ENCODE assay signal across 8 cellular contexts in genomic region chr19:2327773-2328400, GRCh38. TPM values are rescaled to one million over a fixed set of nuclear protein-coding genes. Genes with fewer than 3 reads are reported as not detected.
DNase-seq lines count a peak whose midpoint lies in the region; ATAC-seq, FAIRE-seq and TF ChIP-seq lines count a peak whose summit lies in the region.

No MANE protein-coding gene starts in this region.

- intact Hi-C loops in Calu3 (cut with micrococcal nuclease; ENCODE audit: unreplicated experiment): no loop called here
- intact Hi-C loops in head of caudate nucleus (cut with DNase I): loop anchor here (5.0 kb wide), 1 partner anchor 176 kb away; the partner anchor contains the start of gene AP3D1

- peak; percentile 84 for FAIRE-seq in RCC 7860 (lab: Jason Lieb, UNC)

- ATAC-seq in HG03280 (IDR thresholded peaks at IDR 0.05; ENCODE audit: unreplicated experiment) (peak; percentile 40), GM19324 (IDR thresholded peaks at IDR 0.05; ENCODE audit: low FRiP score, unreplicated experiment) (no peak)

- H3K4me3 Mint-ChIP-seq in Calu3 (ENCODE audit: low read depth, unreplicated experiment): peak overlapping the region; percentile 83
- peak overlapping the region; percentile 100 for H3K4me3 Mint-ChIP-seq in progenitor cell of endocrine pancreas (ENCODE audit: low read depth)

- TF ChIP-seq CTCF in Calu3 (IDR thresholded peaks at IDR 0.05; ENCODE audit: unreplicated experiment) (no peak), progenitor cell of endocrine pancreas (IDR thresholded peaks at IDR 0.05; ENCODE audit: unreplicated experiment) (no peak)

- H3K9me3 Mint-ChIP-seq in Calu3 (ENCODE audit: low read depth, unreplicated experiment) (no peaks in the 10 kb centered on the region), progenitor cell of endocrine pancreas (ENCODE audit: low read depth) (no peaks in the 10 kb centered on the region)

- CTCF ChIA-PET in Calu3 (lab: Charles Lee): no interaction called here

- H3K36me3 Mint-ChIP-seq in Calu3 (ENCODE audit: insufficient read depth, unreplicated experiment) (peaks cover 56% of the 10 kb centered on the region), progenitor cell of endocrine pancreas (ENCODE audit: insufficient read depth) (no peaks in the 10 kb centered on the region)

- H3K4me1 Mint-ChIP-seq in Calu3 (ENCODE audit: low read depth, unreplicated experiment) (peaks cover 19% of the 10 kb centered on the region), progenitor cell of endocrine pancreas (ENCODE audit: low read depth) (peaks cover 28% of the 10 kb centered on the region)

- H3K27me3 Mint-ChIP-seq in Calu3 (ENCODE audit: unreplicated experiment) (no peaks in the 10 kb centered on the region), progenitor cell of endocrine pancreas (no peaks in the 10 kb centered on the region)

- peak overlapping the region; percentile 61 for H3K27ac Mint-ChIP-seq in Calu3 (ENCODE audit: unreplicated experiment)
- peak overlapping the region; percentile 98 for H3K27ac Mint-ChIP-seq in progenitor cell of endocrine pancreas

- DNase-seq in Calu3 (peak; percentile 41), RCC 7860 (ENCODE audit: low spot score) (peak; percentile 83), head of caudate nucleus (peak in 28 of 42 donors; percentile 35 to 88 (median 63)), progenitor cell of endocrine pancreas (ENCODE audit: low spot score, unreplicated experiment) (no peak), superior temporal gyrus (ENCODE audit: extremely low spot score) (no peak)
- peak; percentile 60 for DNase-seq in activated naive CD4-positive, alpha-beta T cell treated with anti-CD3 and anti-CD28 coated beads, Interleukin-2, amount 50 U/mL, for 16 hours

- BruUV-seq in Calu3 (replicated peaks; lab: Mats Ljungman, UMichigan): TSS peak; percentile 84

RNA-seq across cellular contexts. Expression of gene LSM7, which starts 0.5 kb away (rescaled TPM):
- total RNA-seq in Calu3 (2022): 71.5 and 93.0 TPM in 2 replicates
- total RNA-seq in progenitor cell of endocrine pancreas: 126 and 139 TPM in 2 replicates

RNA-seq across cellular contexts. Expression of gene SPPL2B, which starts 0.6 kb away (rescaled TPM):
- total RNA-seq in Calu3 (2022): 56.0 and 59.3 TPM in 2 replicates
- total RNA-seq in progenitor cell of endocrine pancreas: 148 and 153 TPM in 2 replicates

RNA-seq across cellular contexts. Expression of gene LINGO3, which starts 19.9 kb away (rescaled TPM):
- total RNA-seq in Calu3 (2022): not detected in 2 replicates
- total RNA-seq in progenitor cell of endocrine pancreas: 0.13 and 0.17 TPM in 2 replicates

RNA-seq across cellular contexts. Expression of gene TMPRSS9, which starts 32.2 kb away (rescaled TPM):
- total RNA-seq in Calu3 (2022) (not detected in 2 replicates), progenitor cell of endocrine pancreas (not detected in 2 replicates)

RNA-seq across cellular contexts. Expression of gene PEAK3, which starts 45.9 kb away (rescaled TPM):
- total RNA-seq in Calu3 (2022) (not detected in 2 replicates), progenitor cell of endocrine pancreas (not detected in 2 replicates)

Comparison
In these comparisons a context has a peak if more than half of its experiments do, and no peak if none do; other contexts are left out.
1. DNase-seq: peak in Calu3 (single experiment), RCC 7860 (single experiment), activated naive CD4-positive, alpha-beta T cell treated with anti-CD3 and anti-CD28 coated beads, Interleukin-2, amount 50 U/mL, for 16 hours (single experiment) and head of caudate nucleus (28 of 42); none in progenitor cell of endocrine pancreas (single experiment) and superior temporal gyrus (single experiment).